1 cellular context compared by ENCODE assay signal in the genomic region with DNA sequence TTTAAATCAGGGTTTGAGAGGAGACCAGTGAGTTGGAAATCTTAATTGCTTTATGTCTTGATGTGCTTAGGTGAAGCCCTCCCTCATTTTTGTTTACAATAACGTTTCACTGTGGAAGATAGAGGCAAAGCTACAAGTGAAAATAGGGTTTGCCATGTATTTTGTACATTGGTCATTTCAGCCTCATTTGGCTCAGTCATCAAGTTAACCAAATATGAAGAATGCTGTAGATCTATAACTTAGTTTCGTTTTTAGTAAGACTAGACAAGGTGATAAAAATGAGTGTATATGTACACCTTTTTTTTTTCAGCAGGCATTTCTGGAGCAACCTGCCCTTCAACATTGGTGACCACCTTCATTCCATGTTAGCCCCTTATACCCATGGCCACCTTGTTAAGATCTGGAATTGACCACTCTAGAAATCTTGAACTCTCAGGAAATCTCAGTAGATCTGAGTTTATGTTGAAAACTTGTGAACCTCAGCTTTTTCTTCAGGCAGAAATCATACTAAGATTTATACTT.
TF ChIP-seq lines count a peak whose summit lies in the region.

No MANE protein-coding gene starts in this region.

TF ChIP-seq in GM23338, 12 proteins besides CTCF, POLR2A, EP300 and RAD21 (continued from another document):
- TF ChIP-seq POLR2AphosphoS5 (IDR thresholded peaks at IDR 0.05; ENCODE audit: low read depth) = no peak
- no peak for TF ChIP-seq NANOG (IDR thresholded peaks at IDR 0.05; ENCODE audit: borderline replicate concordance)
- TF ChIP-seq, protein P1, sequence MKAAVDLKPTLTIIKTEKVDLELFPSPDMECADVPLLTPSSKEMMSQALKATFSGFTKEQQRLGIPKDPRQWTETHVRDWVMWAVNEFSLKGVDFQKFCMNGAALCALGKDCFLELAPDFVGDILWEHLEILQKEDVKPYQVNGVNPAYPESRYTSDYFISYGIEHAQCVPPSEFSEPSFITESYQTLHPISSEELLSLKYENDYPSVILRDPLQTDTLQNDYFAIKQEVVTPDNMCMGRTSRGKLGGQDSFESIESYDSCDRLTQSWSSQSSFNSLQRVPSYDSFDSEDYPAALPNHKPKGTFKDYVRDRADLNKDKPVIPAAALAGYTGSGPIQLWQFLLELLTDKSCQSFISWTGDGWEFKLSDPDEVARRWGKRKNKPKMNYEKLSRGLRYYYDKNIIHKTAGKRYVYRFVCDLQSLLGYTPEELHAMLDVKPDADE (IDR thresholded peaks at IDR 0.05) = no peak
- TF ChIP-seq ZNF331 (CRISPR knock-in tag; IDR thresholded peaks at IDR 0.05; ENCODE audit: low read depth) = no peak
- no peak for TF ChIP-seq REST (IDR thresholded peaks at IDR 0.05; ENCODE audit: unreplicated experiment)
- TF ChIP-seq ZNF462 (CRISPR knock-in tag; IDR thresholded peaks at IDR 0.05) = no peak
- no peak for TF ChIP-seq JUNB (IDR thresholded peaks at IDR 0.05; ENCODE audit: unreplicated experiment)
